In genomic region chr6:50976907-50977306, GRCh38 we compare ENCODE assay signal across 25 cellular contexts.
DNase-seq lines count a peak whose midpoint lies in the region; ATAC-seq, FAIRE-seq and TF ChIP-seq lines count a peak whose summit lies in the region.
"Had no signal": no experiment of that assay in that cellular context is flagged by ENCODE, and none has a peak within 500 bp of the region (broad histone marks: within the 10 kb centered on the region; RNA-seq: fewer than 3 reads in every experiment).

No MANE protein-coding gene starts in this region.

- H4K5ac ChIP-seq in IMR-90 (ENCODE audit: low read depth, low read length): no peak overlapping the region

- POLR2A ChIA-PET in IMR-90 (lab: Charles Lee; ENCODE audit: unreplicated experiment) (no interaction called here), K562 (lab: Yijun Ruan, JAX) (interaction anchor here (1.4 kb wide), 1 partner anchor 14 kb away, joined by 3 read pairs; no protein-coding TSS in a partner anchor)

- CTCF ChIA-PET in IMR-90 (lab: Yijun Ruan, JAX): interaction anchor here (0.5 kb wide), 1 partner anchor 20 kb away, joined by 6 read pairs; no protein-coding TSS in a partner anchor
- CTCF ChIA-PET in K562 (lab: Yijun Ruan, JAX; ENCODE audit: low intra/inter-chr PET ratio): no interaction called here

- no peak overlapping the region for H4K8ac ChIP-seq in IMR-90 (ENCODE audit: low read depth in 2 of 2, low read length in 2 of 2)

- H3K79me1 ChIP-seq in IMR-90 (ENCODE audit: low read depth in 1 of 2, low read length in 2 of 2): no peaks in the 10 kb centered on the region

- no peaks in the 10 kb centered on the region for H3K79me2 ChIP-seq in K562 (ENCODE audit: control insufficient read depth, insufficient read depth, low read length)

- no peak overlapping the region for H3K23ac ChIP-seq in IMR-90 (ENCODE audit: low read depth, low read length)

- no peak for ATAC-seq in IMR-90 (ENCODE audit: low read depth)
- ATAC-seq in K562: no peak
- ATAC-seq in HG03175 (IDR thresholded peaks at IDR 0.05; ENCODE audit: unreplicated experiment): no peak

- H3K9me1 ChIP-seq in IMR-90 (ENCODE audit: insufficient read depth, low read length) (no peaks in the 10 kb centered on the region), K562 (ENCODE audit: control insufficient read depth, insufficient read depth, low read length) (peaks cover 2% of the 10 kb centered on the region)

- dilution Hi-C loops in IMR-90 (cut with HindIII; ENCODE audit: low sequenced_read_pairs, unreplicated experiment): no loop called here

- no peak overlapping the region for H2BK120ac ChIP-seq in IMR-90 (ENCODE audit: low read depth, low read length)

- H3K4me2 ChIP-seq in IMR-90 (ENCODE audit: low read depth, low read length): no peak overlapping the region
- H3K4me2 ChIP-seq in K562 (ENCODE audit: insufficient read depth, low read length): no peak overlapping the region
- H3K4me2 ChIP-seq: BLaER1 had no signal

- no peak overlapping the region for H3K56ac ChIP-seq in IMR-90 (ENCODE audit: extremely low read depth, insufficient read depth, low read length)

- H3K4me3 ChIP-seq in IMR-90 (ENCODE audit: insufficient read depth, low read depth, low read length) (no peak overlapping the region), K562 (no peak overlapping the region), kidney (ENCODE audit: low read length in 2 of 2) (no peak overlapping the region)
- H3K4me3 ChIP-seq: BLaER1, GM12878 had no signal

- H3K9me3 ChIP-seq in IMR-90 (ENCODE audit: control insufficient read depth, insufficient read depth, low read length) (peaks cover 6% of the 10 kb centered on the region), K562 (replicated peaks; ENCODE audit: control insufficient read depth, insufficient read depth, low read depth, low read length) (no peaks in the 10 kb centered on the region), kidney (ENCODE audit: control insufficient read depth in 1 of 2, low read length in 2 of 2) (no peaks in the 10 kb centered on the region)
- H3K9me3 ChIP-seq: BE2C, BLaER1 had no signal

- H2BK5ac ChIP-seq in IMR-90 (ENCODE audit: low read depth, low read length, poor library complexity, severe bottlenecking): no peak overlapping the region

- no peak overlapping the region for H3K18ac ChIP-seq in IMR-90 (ENCODE audit: low read depth, low read length)

- H2BK15ac ChIP-seq in IMR-90 (ENCODE audit: low read depth, low read length): no peak overlapping the region

- H3K9ac ChIP-seq in IMR-90 (ENCODE audit: low read depth, low read length): no peak overlapping the region
- H3K9ac ChIP-seq in K562 (ENCODE audit: insufficient read depth in 1 of 2, low read depth in 2 of 2, low read length in 2 of 2): no peak overlapping the region
- no peak overlapping the region for H3K9ac ChIP-seq in kidney (ENCODE audit: low read length in 2 of 2)
- H3K9ac ChIP-seq: BLaER1 had no signal

- no peak for TF ChIP-seq EP300 in K562 (IDR thresholded peaks at IDR 0.05; ENCODE audit: low read length)

- intact Hi-C loops in IMR-90 (cut with micrococcal nuclease) (no loop called here), K562 (cut with micrococcal nuclease) (no loop called here), kidney (cut with DNase I) (no loop called here)

- BruUV-seq in IMR-90 (replicated peaks; lab: Mats Ljungman, UMichigan): no TSS peak
- BruUV-seq in K562 (replicated peaks; lab: Mats Ljungman, UMichigan): no TSS peak

- H2AK9ac ChIP-seq in IMR-90 (replicated peaks; ENCODE audit: low read depth, low read length, poor library complexity): no peak overlapping the region

- TF ChIP-seq RAD21 in IMR-90 (IDR thresholded peaks at IDR 0.05; ENCODE audit: low read length) (no peak), K562 (CRISPR knock-in tag; conservative IDR thresholded peaks at IDR 0.05 in 1 of 2, IDR thresholded peaks at IDR 0.05 in 1 of 2) (no peak)

- in situ Hi-C loops in IMR-90 (cut with MboI; ENCODE audit: low sequenced_read_pairs): no loop called here
- in situ Hi-C loops in K562 (cut with MboI): no loop called here
- in situ Hi-C loops in GM13977 (cut with MboI; ENCODE audit: low pct_unique_long_range_greater_than_20kb, low sequenced_read_pairs, unreplicated experiment): no loop called here

- TF ChIP-seq CTCF in IMR-90 (conservative IDR thresholded peaks at IDR 0.05; ENCODE audit: low read depth, low read length) (no peak), K562 (IDR thresholded peaks at IDR 0.05 in 2 of 3, conservative IDR thresholded peaks at IDR 0.05 in 1 of 3; ENCODE audit: insufficient read depth in 2 of 3, low read depth in 1 of 3, low read length in 3 of 3) (no peak), kidney (IDR thresholded peaks at IDR 0.05; ENCODE audit: borderline replicate concordance, extremely low read depth, insufficient read depth) (no peak), GM13977 (IDR thresholded peaks at IDR 0.05; ENCODE audit: extremely low read depth, insufficient read depth, missing control alignments) (no peak)

- no peak overlapping the region for H4K91ac ChIP-seq in IMR-90 (ENCODE audit: insufficient read depth, low read depth, low read length)

- no CpG with 5 or more reads among the region's 2 CpGs for WGBS in IMR-90 (ENCODE audit: extremely low coverage in 2 of 2, insufficient read length in 1 of 2), 2 experiments
- WGBS in K562 (ENCODE audit: insufficient coverage, low coverage, missing lambda C conversion rate): 71% methylated on average over 1 of the region's 2 CpGs

- TF ChIP-seq POLR2A in IMR-90 (IDR thresholded peaks at IDR 0.05; ENCODE audit: low read depth, low read length): no peak
- no peak for TF ChIP-seq POLR2A in K562 (conservative IDR thresholded peaks at IDR 0.05)

- H2AK5ac ChIP-seq in IMR-90 (ENCODE audit: low read depth, low read length): no peak overlapping the region

- no peak overlapping the region for H3K27ac ChIP-seq in IMR-90 (ENCODE audit: insufficient read depth, low read length)
- H3K27ac ChIP-seq in K562 (ENCODE audit: extremely low read depth, low read depth, low read length): no peak overlapping the region
- no peak overlapping the region for H3K27ac ChIP-seq in kidney (ENCODE audit: low read depth in 2 of 2, low read length in 2 of 2)
- H3K27ac ChIP-seq: BLaER1 had no signal

- no peaks in the 10 kb centered on the region for H4K20me1 ChIP-seq in IMR-90 (ENCODE audit: insufficient read depth, low read length)
- H4K20me1 ChIP-seq in K562 (replicated peaks; ENCODE audit: control insufficient read depth, insufficient read depth, low read length): no peaks in the 10 kb centered on the region
- H4K20me1 ChIP-seq: BLaER1 had no signal

- no peak overlapping the region for H2BK20ac ChIP-seq in IMR-90 (ENCODE audit: low read depth, low read length)

- no peak for FAIRE-seq in K562 (lab: Jason Lieb, UNC)
- FAIRE-seq in kidney (lab: Jason Lieb, UNC): peak; percentile 8
- FAIRE-seq: A204.1, GM12878, GM12892, GM19239 had no signal

- H3K4me1 ChIP-seq in IMR-90 (ENCODE audit: control insufficient read depth, insufficient read depth, low read length) (no peaks in the 10 kb centered on the region), K562 (replicated peaks in 1 of 2; ENCODE audit: control insufficient read depth in 2 of 2, insufficient read depth in 2 of 2, low read length in 2 of 2) (peaks cover 0 to 27% of the 10 kb centered on the region in 2 experiments; a peak in 2 of 5 replicates), kidney (ENCODE audit: control insufficient read depth in 1 of 2, insufficient read depth in 1 of 2, low read depth in 1 of 2, low read length in 2 of 2) (peaks cover 5% of the 10 kb centered on the region in 2 donors)
- H3K4me1 ChIP-seq: BE2C, BLaER1 had no signal

- no peak for DNase-seq in IMR-90
- DNase-seq in K562 (ENCODE audit: extremely low read depth in 1 of 4, low spot score in 3 of 4): no peak
- no peak for DNase-seq in kidney
- no peak for DNase-seq in GM13977 (ENCODE audit: low spot score)
- DNase-seq: 8988T; ACHN; BE2C; C1 segment of cervical spinal cord; CD4-positive, alpha-beta memory T cell; CD4-positive, CD25-positive, alpha-beta regulatory T cell; CD8-positive, alpha-beta memory T cell; COR-L47; DMS 273 treated with DMSO at 0.1 percent for 48 hours; DMS153; DMS53; DMS79; DND-41; EL; GDM1 had no signal

- H3K36me3 ChIP-seq in IMR-90 (ENCODE audit: control insufficient read depth, insufficient read depth, low read length) (no peaks in the 10 kb centered on the region), K562 (ENCODE audit: control insufficient read depth, insufficient read depth, low read length) (no peaks in the 10 kb centered on the region), kidney (ENCODE audit: control insufficient read depth in 1 of 2, insufficient read depth in 2 of 2, low read length in 2 of 2) (no peaks in the 10 kb centered on the region)
- H3K36me3 ChIP-seq: BE2C, BLaER1 had no signal

- H3K27me3 ChIP-seq in IMR-90 (ENCODE audit: control insufficient read depth, insufficient read depth, low read length) (no peaks in the 10 kb centered on the region), K562 (ENCODE audit: control insufficient read depth in 2 of 2, insufficient read depth in 2 of 2, low read length in 2 of 2) (no peaks in the 10 kb centered on the region)
- H3K27me3 ChIP-seq: BE2C, BLaER1 had no signal

- H2AFZ ChIP-seq in IMR-90 (replicated peaks; ENCODE audit: low read length, poor library complexity): no peak overlapping the region
- no peak overlapping the region for H2AFZ ChIP-seq in K562 (ENCODE audit: low read depth, low read length)

- H3K14ac ChIP-seq in IMR-90 (replicated peaks; ENCODE audit: low read depth, low read length): no peak overlapping the region

- H3K4ac ChIP-seq in IMR-90 (ENCODE audit: low read depth, low read length): no peak overlapping the region

TF ChIP-seq in IMR-90, 13 proteins besides CTCF, POLR2A, EP300 and RAD21:
- TF ChIP-seq MAFK (IDR thresholded peaks at IDR 0.05; ENCODE audit: low read depth, low read length): peak; percentile 68
- no peak for TF ChIP-seq RFX5 (IDR thresholded peaks at IDR 0.05; ENCODE audit: low read depth, low read length)

TF ChIP-seq in K562, 482 proteins besides CTCF, POLR2A, EP300 and RAD21:
- TF ChIP-seq ZNF316 (IDR thresholded peaks at IDR 0.05) (peak; percentile 81), MAFF (IDR thresholded peaks at IDR 0.05; ENCODE audit: low read length) (peak; percentile 47), MAFK (IDR thresholded peaks at IDR 0.05; ENCODE audit: low read length) (peak; percentile 68), MITF (IDR thresholded peaks at IDR 0.05) (no peak), C11orf30 (IDR thresholded peaks at IDR 0.05; ENCODE audit: low read depth) (peak; percentile 51; the same call in 1 of the 2 replicates)
